In the genomic region with DNA sequence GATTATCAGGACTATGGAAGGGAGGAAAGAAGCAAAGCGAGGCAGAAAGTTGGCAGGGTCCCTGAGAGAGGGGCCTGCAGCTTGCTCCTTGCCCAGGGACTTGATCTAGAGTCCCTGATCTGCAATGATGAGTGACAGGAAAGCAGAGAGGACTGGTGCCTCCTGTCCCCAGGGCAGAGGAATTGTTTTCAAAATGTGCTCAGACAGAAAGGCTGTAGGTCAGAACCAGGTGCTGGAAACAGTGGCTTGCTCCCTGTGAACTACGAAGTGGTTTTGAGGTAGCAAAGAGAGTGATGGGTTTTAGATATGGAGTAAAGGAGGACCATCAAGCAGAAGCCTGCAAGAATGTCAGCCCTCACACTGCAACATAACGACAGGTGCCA, we compare ENCODE assay signal across 1 cellular context.
TF ChIP-seq lines count a peak whose summit lies in the region.

No MANE protein-coding gene starts in this region.

TF ChIP-seq in IMR-90, 13 proteins besides CTCF, POLR2A, EP300 and RAD21 (continued from another document):
- TF ChIP-seq MAFK (IDR thresholded peaks at IDR 0.05; ENCODE audit: low read depth, low read length): no peak
- TF ChIP-seq RCOR1 (IDR thresholded peaks at IDR 0.05; ENCODE audit: insufficient replicate concordance, low read length): no peak
- TF ChIP-seq CEBPB (IDR thresholded peaks at IDR 0.05; ENCODE audit: low read depth, low read length): no peak
- TF ChIP-seq RFX5 (IDR thresholded peaks at IDR 0.05; ENCODE audit: low read depth, low read length): no peak
- TF ChIP-seq CHD1 (IDR thresholded peaks at IDR 0.05; ENCODE audit: low read depth, low read length): no peak
